Comparison of ENCODE assay signal across 18 cellular contexts in genomic region chr2:94960751-94961150, GRCh38.
A peak's percentile ranks its signal among the peaks of the same experiment; 100 is the strongest.
DNase-seq lines count a peak whose midpoint lies in the region; ATAC-seq and TF ChIP-seq lines count a peak whose summit lies in the region.
"Had no signal": no experiment of that assay in that cellular context is flagged by ENCODE, and none has a peak within 500 bp of the region (broad histone marks: within the 10 kb centered on the region; RNA-seq: fewer than 3 reads in every experiment).

No MANE protein-coding gene starts in this region.

- no peaks in the 10 kb centered on the region for H3K9me3 Mint-ChIP-seq in stimulated activated memory B cell treated with anti-CD40 and anti-IgM and Interleukin-4, amounts not matched to agents 10 μg/mL and 1 μg/mL and 100 μg/mL, for 72 hours
- H3K9me3 Mint-ChIP-seq: HFFc6 had no signal

- 0 out of 2 replicates have a peak overlapping the region, but pooled peaks have one; percentile 32 for H2AFZ ChIP-seq in PC-3 (ENCODE audit: low read length)

- H3K36me3 Mint-ChIP-seq in stimulated activated memory B cell treated with anti-CD40 and anti-IgM and Interleukin-4, amounts not matched to agents 10 μg/mL and 1 μg/mL and 100 μg/mL, for 72 hours, result no peaks in the 10 kb centered on the region
- peaks cover 3% of the 10 kb centered on the region for H3K36me3 Mint-ChIP-seq in T-helper 17 cell (ENCODE audit: low read depth)
- H3K36me3 Mint-ChIP-seq: CD4-positive, alpha-beta memory T cell had no signal

- CTCF ChIA-PET in PC-3 (lab: Charles Lee), result interaction anchor here (0.6 kb wide), 1 partner anchor 169 kb away, joined by 3 read pairs; no protein-coding TSS in a partner anchor

- H3F3A ChIP-seq in PC-3 (ENCODE audit: low read length, unreplicated experiment), result no peaks in the 10 kb centered on the region

- DNase-seq in PC-3 (no peak), sciatic nerve (ENCODE audit: low spot score) (no peak), omental fat pad (ENCODE audit: low spot score) (no peak), T-helper 17 cell (no peak)
- DNase-seq: 8988T; C1 segment of cervical spinal cord; Calu3; CD4-positive, alpha-beta memory T cell; COR-L47; DMS53; DMS79 treated with DMSO at 0.1 percent for 48 hours; GF-D8; GOT3; HFFc6 had no signal

- H3K27ac ChIP-seq in PC-3 (ENCODE audit: low read length) (no peak overlapping the region), VCaP (peak overlapping the region; percentile 10; the same call in 1 of the 2 replicates)

- POLR2A ChIA-PET in PC-3 (lab: Charles Lee; ENCODE audit: unreplicated experiment), result no interaction called here

- no peak overlapping the region for H3K27ac Mint-ChIP-seq in stimulated activated memory B cell treated with anti-CD40 and anti-IgM and Interleukin-4, amounts not matched to agents 10 μg/mL and 1 μg/mL and 100 μg/mL, for 72 hours
- H3K27ac Mint-ChIP-seq in T-helper 17 cell, result no peak overlapping the region
- H3K27ac Mint-ChIP-seq: CD4-positive, alpha-beta memory T cell; HFFc6 had no signal

- no peaks in the 10 kb centered on the region for H3K9me2 ChIP-seq in PC-3 (replicated peaks; ENCODE audit: low read length)

- no TSS peak for BruUV-seq in PC-3 (replicated peaks; lab: Mats Ljungman, UMichigan)

- intact Hi-C loops in PC-3 (cut with micrococcal nuclease) (no loop called here), sciatic nerve (cut with DNase I) (no loop called here)

- H3K4me3 Mint-ChIP-seq in stimulated activated memory B cell treated with anti-CD40 and anti-IgM and Interleukin-4, amounts not matched to agents 10 μg/mL and 1 μg/mL and 100 μg/mL, for 72 hours, result no peak overlapping the region
- no peak overlapping the region for H3K4me3 Mint-ChIP-seq in T-helper 17 cell
- H3K4me3 Mint-ChIP-seq: CD4-positive, alpha-beta memory T cell; HFFc6 had no signal

- no peaks in the 10 kb centered on the region for H3K36me3 ChIP-seq in PC-3 (ENCODE audit: low read depth, low read length)
- H3K36me3 ChIP-seq: HAP-1 had no signal

- no peak overlapping the region for H3K9ac ChIP-seq in PC-3 (ENCODE audit: low read length)

- no peaks in the 10 kb centered on the region for H3K9me3 ChIP-seq in PC-3 (ENCODE audit: low read length)
- no peaks in the 10 kb centered on the region for H3K9me3 ChIP-seq in T-helper 17 cell (ENCODE audit: control insufficient read depth, low read length, poor library complexity, severe bottlenecking)
- H3K9me3 ChIP-seq: HAP-1 had no signal

- peaks cover 9% of the 10 kb centered on the region for H3K27me3 Mint-ChIP-seq in stimulated activated memory B cell treated with anti-CD40 and anti-IgM and Interleukin-4, amounts not matched to agents 10 μg/mL and 1 μg/mL and 100 μg/mL, for 72 hours
- H3K27me3 Mint-ChIP-seq in T-helper 17 cell, result peaks cover 57% of the 10 kb centered on the region

- ATAC-seq in PC-3, result peak; percentile 12; the same call in 1 of the 2 replicates
- ATAC-seq in stimulated activated memory B cell treated with anti-CD40 and anti-IgM and Interleukin-4, amounts not matched to agents 10 μg/mL and 1 μg/mL and 100 μg/mL, for 72 hours, result peak; percentile 39
- no peak for ATAC-seq in sciatic nerve
- ATAC-seq in omental fat pad (ENCODE audit: low FRiP score), result no peak
- ATAC-seq in T-helper 17 cell, result no peak

- H3K27me3 ChIP-seq in PC-3 (ENCODE audit: low read length), result peaks cover 29% of the 10 kb centered on the region

- peaks cover 15% of the 10 kb centered on the region for H3K4me1 ChIP-seq in PC-3 (ENCODE audit: insufficient read depth, low read length)
- H3K4me1 ChIP-seq: HAP-1 had no signal

- H3K4me1 Mint-ChIP-seq in stimulated activated memory B cell treated with anti-CD40 and anti-IgM and Interleukin-4, amounts not matched to agents 10 μg/mL and 1 μg/mL and 100 μg/mL, for 72 hours, result no peaks in the 10 kb centered on the region
- H3K4me1 Mint-ChIP-seq in T-helper 17 cell, result peaks cover 4% of the 10 kb centered on the region
- H3K4me1 Mint-ChIP-seq: CD4-positive, alpha-beta memory T cell had no signal

- TF ChIP-seq CTCF in GM12872 (IDR thresholded peaks at IDR 0.05; ENCODE audit: insufficient read depth, low read depth, low read length), result 0 out of 3 replicates have a peak, but pooled peaks have one; percentile 12
- no peak for TF ChIP-seq CTCF in PC-3 (conservative IDR thresholded peaks at IDR 0.05; ENCODE audit: low read depth, low read length)
- TF ChIP-seq CTCF in VCaP (conservative IDR thresholded peaks at IDR 0.05), result no peak
- no peak for TF ChIP-seq CTCF in omental fat pad (IDR thresholded peaks at IDR 0.05)

- no peaks in the 10 kb centered on the region for H3K79me2 ChIP-seq in PC-3 (ENCODE audit: low read length)

- 0 out of 2 replicates have a peak overlapping the region, but pooled peaks have one; percentile 36 for H3K4me2 ChIP-seq in PC-3 (ENCODE audit: low read length)

- no peaks in the 10 kb centered on the region for H4K20me1 ChIP-seq in PC-3 (ENCODE audit: low read length)

- H3K4me3 ChIP-seq in PC-3 (ENCODE audit: low read length), result no peak overlapping the region
- H3K4me3 ChIP-seq: HAP-1 had no signal

Comparison
In these comparisons a context has a peak if more than half of its experiments do, and no peak if none do; other contexts are left out.
1. ATAC-seq: peak in PC-3 (single experiment) and stimulated activated memory B cell treated with anti-CD40 and anti-IgM and Interleukin-4, amounts not matched to agents 10 μg/mL and 1 μg/mL and 100 μg/mL, for 72 hours (single experiment); none in sciatic nerve (single experiment), omental fat pad (single experiment) and T-helper 17 cell (single experiment).